ENCODE assay signal across 12 cellular contexts in the genomic region with DNA sequence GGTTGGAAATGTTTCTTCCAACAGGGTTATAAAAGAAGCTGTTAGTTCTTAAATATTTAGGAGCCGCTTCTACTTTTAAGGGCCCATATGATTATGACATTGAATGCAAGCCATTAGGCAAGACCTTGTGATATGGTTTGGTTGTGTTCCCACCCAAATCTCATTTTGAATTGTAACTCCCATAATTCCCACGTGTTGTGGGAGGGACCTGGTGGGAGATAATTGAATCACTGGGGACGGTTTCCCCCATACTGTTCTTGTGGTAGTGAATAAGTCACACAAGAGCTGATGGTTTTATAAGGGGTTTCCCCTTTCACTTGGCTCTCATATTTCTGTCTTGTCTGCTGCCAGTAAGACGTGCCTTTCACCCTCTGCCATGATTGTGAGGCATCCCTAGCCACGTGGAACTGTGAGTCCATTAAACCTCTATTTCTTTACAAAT. TPM values are rescaled to one million over a fixed set of nuclear protein-coding genes. Genes with fewer than 3 reads are reported as not detected.
DNase-seq lines count a peak whose midpoint lies in the region; ATAC-seq, FAIRE-seq and TF ChIP-seq lines count a peak whose summit lies in the region.
"Not testable (repeated sequence)": the region's sequence is repeated elsewhere in the genome, so short reads cannot be mapped to it uniquely, and the experiment has no call there.
"Had no signal": no experiment of that assay in that cellular context is flagged by ENCODE, and none has a peak within 500 bp of the region (broad histone marks: within the 10 kb centered on the region; RNA-seq: fewer than 3 reads in every experiment).

No MANE protein-coding gene starts in this region.

- peak overlapping the region; percentile 40 for H3K27ac Mint-ChIP-seq in type B pancreatic cell

- not testable (repeated sequence) for H3K27me3 ChIP-seq in endothelial cell of umbilical vein (ENCODE audit: control insufficient read depth in 2 of 2, insufficient read depth in 2 of 2, low read length in 2 of 2); lower lobe of right lung (ENCODE audit: low read depth)

- peaks cover 40% of the 10 kb centered on the region for H3K36me3 Mint-ChIP-seq in type B pancreatic cell

- not testable (repeated sequence) for ATAC-seq in lower lobe of right lung

- H3K9ac ChIP-seq in endothelial cell of umbilical vein (replicated peaks; ENCODE audit: extremely low read depth, insufficient read depth, low read length), result peak overlapping the region; percentile 33

- TF ChIP-seq POLR2A in endothelial cell of umbilical vein (IDR thresholded peaks at IDR 0.05; ENCODE audit: low read depth, low read length), result peak; percentile 15

- intact Hi-C loops in endothelial cell of umbilical vein (cut with micrococcal nuclease); lower lobe of right lung (cut with DNase I): not testable (repeated sequence)

- H3K79me2 ChIP-seq in endothelial cell of umbilical vein (ENCODE audit: control insufficient read depth, insufficient read depth, low read length), result peaks cover 90% of the 10 kb centered on the region

- not testable (repeated sequence) for H3K4me3 Mint-ChIP-seq in type B pancreatic cell

- H3K27ac ChIP-seq in endothelial cell of umbilical vein (ENCODE audit: insufficient read depth, low read depth, low read length), result peak overlapping the region; percentile 46
- peak overlapping the region; percentile 4 for H3K27ac ChIP-seq in lower lobe of right lung

- POLR2A ChIA-PET in endothelial cell of umbilical vein (lab: Charles Lee), result not testable (repeated sequence)

- FAIRE-seq in endothelial cell of umbilical vein (lab: Jason Lieb, UNC), result not testable (repeated sequence)

- H3K4me1 Mint-ChIP-seq in type B pancreatic cell (ENCODE audit: unreplicated experiment), result peaks cover 41% of the 10 kb centered on the region

- H3K27me3 Mint-ChIP-seq in type B pancreatic cell, result not testable (repeated sequence)

- not testable (repeated sequence) for H3K9me3 ChIP-seq in endothelial cell of umbilical vein (replicated peaks; ENCODE audit: control insufficient read depth, insufficient read depth, low read length); lower lobe of right lung

- not testable (repeated sequence) for H3K9me1 ChIP-seq in endothelial cell of umbilical vein (replicated peaks; ENCODE audit: control insufficient read depth, extremely low read depth, insufficient read depth, low read length)

- H3K4me1 ChIP-seq in endothelial cell of umbilical vein (ENCODE audit: control insufficient read depth, extremely low read depth, insufficient read depth, low read length) (peaks cover 47% of the 10 kb centered on the region), lower lobe of right lung (peaks cover 56% of the 10 kb centered on the region)

- H3K9me3 Mint-ChIP-seq in type B pancreatic cell, result not testable (repeated sequence)

- CTCF ChIA-PET in endothelial cell of umbilical vein (lab: Charles Lee), result interaction anchor here (1.0 to 4.0 kb wide), 4 partner anchors 11 to 41 kb away, joined by 3 to 32 read pairs (median 6); no protein-coding TSS in a partner anchor

- H3K36me3 ChIP-seq in endothelial cell of umbilical vein (ENCODE audit: control insufficient read depth in 2 of 2, extremely low read depth in 1 of 2, insufficient read depth in 2 of 2, low read length in 2 of 2), result not testable (repeated sequence)
- peaks cover 14% of the 10 kb centered on the region for H3K36me3 ChIP-seq in lower lobe of right lung

- peak overlapping the region; percentile 99 for H3K4me2 ChIP-seq in endothelial cell of umbilical vein (ENCODE audit: insufficient read depth, low read length)

- peak; percentile 60 for DNase-seq in Daoy (ENCODE audit: low read depth)
- DNase-seq in M059J (ENCODE audit: low read depth), result peak; percentile 56
- DNase-seq in activated CD4-positive, alpha-beta T cell treated with anti-CD3 and anti-CD28 coated beads for 24 hours (ENCODE audit: low read depth in 2 of 2), result peak; percentile 13 to 24
- peak; percentile 27 for DNase-seq in activated naive CD4-positive, alpha-beta T cell treated with anti-CD3 and anti-CD28 coated beads, Interleukin-2, amount 50 U/mL, for 16 hours
- DNase-seq in endothelial cell of umbilical vein (ENCODE audit: low read depth, low spot score); lower lobe of right lung; type B pancreatic cell (ENCODE audit: extremely low spot score, unreplicated experiment): not testable (repeated sequence)
- peak; percentile 62 for DNase-seq in stimulated activated CD4-positive, alpha-beta T cell treated with anti-CD3 and anti-CD28 coated beads, Interleukin-15, amount 100 ng/mL, for 24 hours

- H3K4me3 ChIP-seq in endothelial cell of umbilical vein (replicated peaks in 1 of 3; ENCODE audit: insufficient read depth in 1 of 3, low read depth in 1 of 3, low read length in 3 of 3) (peak overlapping the region in 2 of 3 experiments; percentile 52 to 95), lower lobe of right lung (peak overlapping the region; percentile 22)

- not testable (repeated sequence) for H2AFZ ChIP-seq in endothelial cell of umbilical vein (ENCODE audit: low read depth, low read length)

- dilution Hi-C loops in endothelial cell of umbilical vein (cut with MboI; ENCODE audit: extremely low pct_ligation_motif_present, low sequenced_read_pairs), result not testable (repeated sequence)

- H4K20me1 ChIP-seq in endothelial cell of umbilical vein (replicated peaks; ENCODE audit: control insufficient read depth, extremely low read depth, insufficient read depth, low read length), result not testable (repeated sequence)

- not testable (repeated sequence) for TF ChIP-seq CTCF in endothelial cell of umbilical vein (IDR thresholded peaks at IDR 0.05; ENCODE audit: extremely low read depth in 1 of 2, insufficient read depth in 1 of 2, low read depth in 1 of 2, low read length in 2 of 2); lower lobe of right lung (IDR thresholded peaks at IDR 0.05); type B pancreatic cell (conservative IDR thresholded peaks at IDR 0.05)

- BruUV-seq in endothelial cell of umbilical vein (replicated peaks; lab: Mats Ljungman, UMichigan), result not testable (repeated sequence)

RNA-seq across cellular contexts. Expression of a gene that starts 4.5 kb away (rescaled TPM):
- 246 and 312 TPM in 2 replicates for total RNA-seq in Daoy (2014; rRNA removed; shearing (Covaris generic))
- 611 and 742 TPM in 2 replicates for total RNA-seq in M059J (2014; rRNA removed; shearing (Covaris generic))
- total RNA-seq in endothelial cell of umbilical vein, result 1,084 and 1,141 TPM in 2 replicates
- polyA plus RNA-seq in endothelial cell of umbilical vein, result 898 and 992 TPM in 2 replicates
- 1,189 and 1,210 TPM in 2 replicates for polyA plus RNA-seq in endothelial cell of umbilical vein (2011; cell fraction: cytosol; rRNA removed)
- polyA plus RNA-seq in endothelial cell of umbilical vein (2011; cell fraction: nucleus; rRNA removed), result 468 and 574 TPM in 2 replicates
- polyA plus RNA-seq in endothelial cell of umbilical vein (2012), result 1,678 and 2,079 TPM in 2 replicates
- 1,358 and 1,650 TPM in 2 replicates for polyA minus RNA-seq in endothelial cell of umbilical vein
- 111 TPM for polyA minus RNA-seq in endothelial cell of umbilical vein (2011; cell fraction: cytosol; rRNA and poly(A)+ RNA removed)
- 286 and 554 TPM in 2 replicates for polyA minus RNA-seq in endothelial cell of umbilical vein (2011; cell fraction: nucleus; rRNA and poly(A)+ RNA removed)
- total RNA-seq in lower lobe of right lung, result 816 TPM
- 204 and 292 TPM in 2 replicates for total RNA-seq in type B pancreatic cell (ENCODE audit: low replicate concordance)

RNA-seq across cellular contexts. Expression of a gene that starts 31.1 kb away (rescaled TPM):
- not detected in 2 replicates for total RNA-seq in Daoy (2014; rRNA removed; shearing (Covaris generic))
- not detected in 2 replicates for total RNA-seq in M059J (2014; rRNA removed; shearing (Covaris generic))
- 1.4 and 2.1 TPM in 2 replicates for total RNA-seq in endothelial cell of umbilical vein
- 0.21 and 0.94 TPM in 2 replicates for polyA plus RNA-seq in endothelial cell of umbilical vein
- 0.12 TPM in 1 of 2 replicates, not detected in the other for polyA plus RNA-seq in endothelial cell of umbilical vein (2011; cell fraction: cytosol; rRNA removed)
- 0.36 and 0.84 TPM in 2 replicates for polyA plus RNA-seq in endothelial cell of umbilical vein (2011; cell fraction: nucleus; rRNA removed)
- 0.48 and 0.59 TPM in 2 replicates for polyA plus RNA-seq in endothelial cell of umbilical vein (2012)
- not detected in 2 replicates for polyA minus RNA-seq in endothelial cell of umbilical vein
- polyA minus RNA-seq in endothelial cell of umbilical vein (2011; cell fraction: cytosol; rRNA and poly(A)+ RNA removed), result not detected
- 2.5 and 9.7 TPM in 2 replicates for polyA minus RNA-seq in endothelial cell of umbilical vein (2011; cell fraction: nucleus; rRNA and poly(A)+ RNA removed)
- not detected for total RNA-seq in lower lobe of right lung
- not detected in 2 replicates for total RNA-seq in type B pancreatic cell (ENCODE audit: low replicate concordance)
- total RNA-seq: ascending aorta, dermis microvascular lymphatic vessel endothelial cell, H7, urinary bladder had no signal
- polyA plus RNA-seq: urinary bladder had no signal

RNA-seq across cellular contexts. Expression of a gene that starts 42.6 kb away (rescaled TPM):
- 37.2 and 54.6 TPM in 2 replicates for total RNA-seq in Daoy (2014; rRNA removed; shearing (Covaris generic))
- total RNA-seq in M059J (2014; rRNA removed; shearing (Covaris generic)), result 46.1 and 63.7 TPM in 2 replicates
- total RNA-seq in endothelial cell of umbilical vein, result 20.8 and 23.1 TPM in 2 replicates
- 14.9 and 18.0 TPM in 2 replicates for polyA plus RNA-seq in endothelial cell of umbilical vein
- 16.7 and 17.8 TPM in 2 replicates for polyA plus RNA-seq in endothelial cell of umbilical vein (2011; cell fraction: cytosol; rRNA removed)
- polyA plus RNA-seq in endothelial cell of umbilical vein (2011; cell fraction: nucleus; rRNA removed), result 22.7 and 32.5 TPM in 2 replicates
- 22.3 and 24.5 TPM in 2 replicates for polyA plus RNA-seq in endothelial cell of umbilical vein (2012)
- 21.8 and 28.2 TPM in 2 replicates for polyA minus RNA-seq in endothelial cell of umbilical vein
- polyA minus RNA-seq in endothelial cell of umbilical vein (2011; cell fraction: cytosol; rRNA and poly(A)+ RNA removed), result 18.0 TPM
- 21.4 and 32.4 TPM in 2 replicates for polyA minus RNA-seq in endothelial cell of umbilical vein (2011; cell fraction: nucleus; rRNA and poly(A)+ RNA removed)
- total RNA-seq in lower lobe of right lung, result 32.6 TPM
- total RNA-seq in type B pancreatic cell (ENCODE audit: low replicate concordance), result 29.3 and 34.5 TPM in 2 replicates
